Comparison of ENCODE assay signal across 9 cellular contexts in genomic region chr6:118890997-118891790, GRCh38. TPM values are rescaled to one million over a fixed set of nuclear protein-coding genes. Genes with fewer than 3 reads are reported as not detected.
DNase-seq lines count a peak whose midpoint lies in the region; ATAC-seq and TF ChIP-seq lines count a peak whose summit lies in the region.
"Had no signal": no experiment of that assay in that cellular context is flagged by ENCODE, and none has a peak within 500 bp of the region (broad histone marks: within the 10 kb centered on the region; RNA-seq: fewer than 3 reads in every experiment).

No MANE protein-coding gene starts in this region.

- ATAC-seq in GM21367 (IDR thresholded peaks at IDR 0.05; ENCODE audit: unreplicated experiment) (peak; percentile 33), HG03342 (IDR thresholded peaks at IDR 0.05; ENCODE audit: unreplicated experiment) (no peak), aorta (ENCODE audit: low FRiP score) (no peak)
- ATAC-seq in effector memory CD8-positive, alpha-beta T cell (replicated peaks): no peak

- peak overlapping the region; percentile 98 to 100 for H3K4me3 Mint-ChIP-seq in effector memory CD8-positive, alpha-beta T cell
- H3K4me3 Mint-ChIP-seq in type B pancreatic cell: no peak overlapping the region

- no peaks in the 10 kb centered on the region for H3K27me3 ChIP-seq in aorta (ENCODE audit: control insufficient read depth in 1 of 2, insufficient read depth in 2 of 2, low read length in 1 of 2)

- H3K27ac Mint-ChIP-seq in effector memory CD8-positive, alpha-beta T cell: peak overlapping the region; percentile 97 to 98
- H3K27ac Mint-ChIP-seq in type B pancreatic cell: no peak overlapping the region

- peak; percentile 62 for DNase-seq in CD1c-positive myeloid dendritic cell (ENCODE audit: extremely low spot score)
- DNase-seq in NCI-H226: peak; percentile 12
- DNase-seq in effector memory CD8-positive, alpha-beta T cell: no peak
- DNase-seq in type B pancreatic cell (ENCODE audit: extremely low spot score, unreplicated experiment): no peak
- DNase-seq in coronary artery (ENCODE audit: low spot score): no peak
- no peak for DNase-seq in aorta
- DNase-seq: T-helper 9 cell had no signal

- no peaks in the 10 kb centered on the region for H3K36me3 ChIP-seq in aorta (ENCODE audit: control insufficient read depth in 1 of 2, insufficient read depth in 2 of 2, low read length in 1 of 2)

- H3K27me3 Mint-ChIP-seq in effector memory CD8-positive, alpha-beta T cell: no peaks in the 10 kb centered on the region
- H3K27me3 Mint-ChIP-seq in type B pancreatic cell: peaks cover 4% of the 10 kb centered on the region

- H3K4me1 Mint-ChIP-seq in effector memory CD8-positive, alpha-beta T cell (ENCODE audit: low read depth in 2 of 2): peaks cover 44 to 60% of the 10 kb centered on the region in 2 donors
- peaks cover 37% of the 10 kb centered on the region for H3K4me1 Mint-ChIP-seq in type B pancreatic cell (ENCODE audit: unreplicated experiment)

- TF ChIP-seq CTCF in type B pancreatic cell (conservative IDR thresholded peaks at IDR 0.05) (no peak), coronary artery (IDR thresholded peaks at IDR 0.05) (no peak)

- H3K9me3 Mint-ChIP-seq in effector memory CD8-positive, alpha-beta T cell: no peaks in the 10 kb centered on the region
- H3K9me3 Mint-ChIP-seq in type B pancreatic cell: no peaks in the 10 kb centered on the region

- no peaks in the 10 kb centered on the region for H3K9me3 ChIP-seq in aorta (ENCODE audit: control insufficient read depth, low read length)

- H3K4me3 ChIP-seq in coronary artery (no peak overlapping the region), aorta (ENCODE audit: low read length in 2 of 2) (no peak overlapping the region)

- peaks cover 0 to 6% of the 10 kb centered on the region in 2 donors for H3K4me1 ChIP-seq in aorta (ENCODE audit: control insufficient read depth in 1 of 2, insufficient read depth in 2 of 2, low read length in 2 of 2)

- 89 to 92% methylated on average over 5 of the region's 5 CpGs for WGBS in aorta, 2 donors

- H3K27ac ChIP-seq in coronary artery (no peak overlapping the region), aorta (ENCODE audit: low read depth in 1 of 2, low read length in 2 of 2) (peak overlapping the region in 1 of 2 donors; percentile 12)

- intact Hi-C loops in aorta (cut with DNase I): no loop called here

- peaks cover 32% of the 10 kb centered on the region for H3K36me3 Mint-ChIP-seq in effector memory CD8-positive, alpha-beta T cell (ENCODE audit: insufficient read depth)
- H3K36me3 Mint-ChIP-seq in type B pancreatic cell: peaks cover 4% of the 10 kb centered on the region

RNA-seq across cellular contexts. Expression of gene ASF1A, which starts 2.8 kb away (rescaled TPM):
- total RNA-seq in type B pancreatic cell (ENCODE audit: low replicate concordance) (25.4 and 32.5 TPM in 2 replicates), aorta (10 to 100 TPM; 11.5 to 12.9 TPM)
- 10 to 100 TPM; 12.4 to 17.4 TPM for polyA plus RNA-seq in aorta

RNA-seq across cellular contexts. Expression of gene MCM9, which starts 43.8 kb away (rescaled TPM):
- total RNA-seq in type B pancreatic cell (ENCODE audit: low replicate concordance) (16.6 and 19.6 TPM in 2 replicates), aorta (10 to 100 TPM; 14.8 to 19.1 TPM)
- 1 to 10 TPM; 2.8 to 6.7 TPM for polyA plus RNA-seq in aorta

Comparison
In these comparisons a context has a peak if more than half of its experiments do, and no peak if none do; other contexts are left out.
1. DNase-seq: peak in CD1c-positive myeloid dendritic cell (single experiment) and NCI-H226 (single experiment); none in effector memory CD8-positive, alpha-beta T cell (0 of 3), type B pancreatic cell (single experiment), coronary artery (single experiment) and aorta (0 of 2).